In the genomic region with DNA sequence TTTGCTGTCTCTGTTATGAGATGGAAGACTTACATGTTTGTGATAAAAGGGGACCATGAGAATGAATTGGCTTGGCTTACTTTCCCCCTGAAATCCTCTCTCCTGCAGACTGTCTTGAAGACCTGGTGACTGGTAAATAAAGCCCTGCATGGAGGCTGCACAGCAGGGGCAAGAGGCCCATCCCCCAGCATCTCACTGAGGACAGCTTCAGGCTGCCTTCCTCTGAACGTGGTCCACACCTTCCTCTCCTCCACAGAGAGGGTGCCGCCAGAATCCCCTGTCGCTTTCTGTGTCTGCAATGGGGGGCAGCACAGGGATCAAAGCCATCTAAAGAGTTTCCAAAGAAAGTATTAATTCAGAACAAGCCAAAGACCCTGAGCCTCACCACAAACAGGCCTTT, we compare ENCODE assay signal across 1 cellular context.
TF ChIP-seq lines count a peak whose summit lies in the region.

No MANE protein-coding gene starts in this region.

TF ChIP-seq in K562, 482 proteins besides CTCF, POLR2A, EP300 and RAD21:
- TF ChIP-seq, protein P1, sequence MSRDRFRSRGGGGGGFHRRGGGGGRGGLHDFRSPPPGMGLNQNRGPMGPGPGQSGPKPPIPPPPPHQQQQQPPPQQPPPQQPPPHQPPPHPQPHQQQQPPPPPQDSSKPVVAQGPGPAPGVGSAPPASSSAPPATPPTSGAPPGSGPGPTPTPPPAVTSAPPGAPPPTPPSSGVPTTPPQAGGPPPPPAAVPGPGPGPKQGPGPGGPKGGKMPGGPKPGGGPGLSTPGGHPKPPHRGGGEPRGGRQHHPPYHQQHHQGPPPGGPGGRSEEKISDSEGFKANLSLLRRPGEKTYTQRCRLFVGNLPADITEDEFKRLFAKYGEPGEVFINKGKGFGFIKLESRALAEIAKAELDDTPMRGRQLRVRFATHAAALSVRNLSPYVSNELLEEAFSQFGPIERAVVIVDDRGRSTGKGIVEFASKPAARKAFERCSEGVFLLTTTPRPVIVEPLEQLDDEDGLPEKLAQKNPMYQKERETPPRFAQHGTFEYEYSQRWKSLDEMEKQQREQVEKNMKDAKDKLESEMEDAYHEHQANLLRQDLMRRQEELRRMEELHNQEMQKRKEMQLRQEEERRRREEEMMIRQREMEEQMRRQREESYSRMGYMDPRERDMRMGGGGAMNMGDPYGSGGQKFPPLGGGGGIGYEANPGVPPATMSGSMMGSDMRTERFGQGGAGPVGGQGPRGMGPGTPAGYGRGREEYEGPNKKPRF (IDR thresholded peaks at IDR 0.05; ENCODE audit: low read depth, low read length), result no peak
- TF ChIP-seq, protein P2, sequence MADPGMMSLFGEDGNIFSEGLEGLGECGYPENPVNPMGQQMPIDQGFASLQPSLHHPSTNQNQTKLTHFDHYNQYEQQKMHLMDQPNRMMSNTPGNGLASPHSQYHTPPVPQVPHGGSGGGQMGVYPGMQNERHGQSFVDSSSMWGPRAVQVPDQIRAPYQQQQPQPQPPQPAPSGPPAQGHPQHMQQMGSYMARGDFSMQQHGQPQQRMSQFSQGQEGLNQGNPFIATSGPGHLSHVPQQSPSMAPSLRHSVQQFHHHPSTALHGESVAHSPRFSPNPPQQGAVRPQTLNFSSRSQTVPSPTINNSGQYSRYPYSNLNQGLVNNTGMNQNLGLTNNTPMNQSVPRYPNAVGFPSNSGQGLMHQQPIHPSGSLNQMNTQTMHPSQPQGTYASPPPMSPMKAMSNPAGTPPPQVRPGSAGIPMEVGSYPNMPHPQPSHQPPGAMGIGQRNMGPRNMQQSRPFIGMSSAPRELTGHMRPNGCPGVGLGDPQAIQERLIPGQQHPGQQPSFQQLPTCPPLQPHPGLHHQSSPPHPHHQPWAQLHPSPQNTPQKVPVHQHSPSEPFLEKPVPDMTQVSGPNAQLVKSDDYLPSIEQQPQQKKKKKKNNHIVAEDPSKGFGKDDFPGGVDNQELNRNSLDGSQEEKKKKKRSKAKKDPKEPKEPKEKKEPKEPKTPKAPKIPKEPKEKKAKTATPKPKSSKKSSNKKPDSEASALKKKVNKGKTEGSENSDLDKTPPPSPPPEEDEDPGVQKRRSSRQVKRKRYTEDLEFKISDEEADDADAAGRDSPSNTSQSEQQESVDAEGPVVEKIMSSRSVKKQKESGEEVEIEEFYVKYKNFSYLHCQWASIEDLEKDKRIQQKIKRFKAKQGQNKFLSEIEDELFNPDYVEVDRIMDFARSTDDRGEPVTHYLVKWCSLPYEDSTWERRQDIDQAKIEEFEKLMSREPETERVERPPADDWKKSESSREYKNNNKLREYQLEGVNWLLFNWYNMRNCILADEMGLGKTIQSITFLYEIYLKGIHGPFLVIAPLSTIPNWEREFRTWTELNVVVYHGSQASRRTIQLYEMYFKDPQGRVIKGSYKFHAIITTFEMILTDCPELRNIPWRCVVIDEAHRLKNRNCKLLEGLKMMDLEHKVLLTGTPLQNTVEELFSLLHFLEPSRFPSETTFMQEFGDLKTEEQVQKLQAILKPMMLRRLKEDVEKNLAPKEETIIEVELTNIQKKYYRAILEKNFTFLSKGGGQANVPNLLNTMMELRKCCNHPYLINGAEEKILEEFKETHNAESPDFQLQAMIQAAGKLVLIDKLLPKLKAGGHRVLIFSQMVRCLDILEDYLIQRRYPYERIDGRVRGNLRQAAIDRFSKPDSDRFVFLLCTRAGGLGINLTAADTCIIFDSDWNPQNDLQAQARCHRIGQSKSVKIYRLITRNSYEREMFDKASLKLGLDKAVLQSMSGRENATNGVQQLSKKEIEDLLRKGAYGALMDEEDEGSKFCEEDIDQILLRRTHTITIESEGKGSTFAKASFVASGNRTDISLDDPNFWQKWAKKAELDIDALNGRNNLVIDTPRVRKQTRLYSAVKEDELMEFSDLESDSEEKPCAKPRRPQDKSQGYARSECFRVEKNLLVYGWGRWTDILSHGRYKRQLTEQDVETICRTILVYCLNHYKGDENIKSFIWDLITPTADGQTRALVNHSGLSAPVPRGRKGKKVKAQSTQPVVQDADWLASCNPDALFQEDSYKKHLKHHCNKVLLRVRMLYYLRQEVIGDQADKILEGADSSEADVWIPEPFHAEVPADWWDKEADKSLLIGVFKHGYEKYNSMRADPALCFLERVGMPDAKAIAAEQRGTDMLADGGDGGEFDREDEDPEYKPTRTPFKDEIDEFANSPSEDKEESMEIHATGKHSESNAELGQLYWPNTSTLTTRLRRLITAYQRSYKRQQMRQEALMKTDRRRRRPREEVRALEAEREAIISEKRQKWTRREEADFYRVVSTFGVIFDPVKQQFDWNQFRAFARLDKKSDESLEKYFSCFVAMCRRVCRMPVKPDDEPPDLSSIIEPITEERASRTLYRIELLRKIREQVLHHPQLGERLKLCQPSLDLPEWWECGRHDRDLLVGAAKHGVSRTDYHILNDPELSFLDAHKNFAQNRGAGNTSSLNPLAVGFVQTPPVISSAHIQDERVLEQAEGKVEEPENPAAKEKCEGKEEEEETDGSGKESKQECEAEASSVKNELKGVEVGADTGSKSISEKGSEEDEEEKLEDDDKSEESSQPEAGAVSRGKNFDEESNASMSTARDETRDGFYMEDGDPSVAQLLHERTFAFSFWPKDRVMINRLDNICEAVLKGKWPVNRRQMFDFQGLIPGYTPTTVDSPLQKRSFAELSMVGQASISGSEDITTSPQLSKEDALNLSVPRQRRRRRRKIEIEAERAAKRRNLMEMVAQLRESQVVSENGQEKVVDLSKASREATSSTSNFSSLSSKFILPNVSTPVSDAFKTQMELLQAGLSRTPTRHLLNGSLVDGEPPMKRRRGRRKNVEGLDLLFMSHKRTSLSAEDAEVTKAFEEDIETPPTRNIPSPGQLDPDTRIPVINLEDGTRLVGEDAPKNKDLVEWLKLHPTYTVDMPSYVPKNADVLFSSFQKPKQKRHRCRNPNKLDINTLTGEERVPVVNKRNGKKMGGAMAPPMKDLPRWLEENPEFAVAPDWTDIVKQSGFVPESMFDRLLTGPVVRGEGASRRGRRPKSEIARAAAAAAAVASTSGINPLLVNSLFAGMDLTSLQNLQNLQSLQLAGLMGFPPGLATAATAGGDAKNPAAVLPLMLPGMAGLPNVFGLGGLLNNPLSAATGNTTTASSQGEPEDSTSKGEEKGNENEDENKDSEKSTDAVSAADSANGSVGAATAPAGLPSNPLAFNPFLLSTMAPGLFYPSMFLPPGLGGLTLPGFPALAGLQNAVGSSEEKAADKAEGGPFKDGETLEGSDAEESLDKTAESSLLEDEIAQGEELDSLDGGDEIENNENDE (IDR thresholded peaks at IDR 0.05; ENCODE audit: low read depth, low read length), result no peak
- TF ChIP-seq ZNF431 (CRISPR knock-in tag; IDR thresholded peaks at IDR 0.05), result no peak
- TF ChIP-seq RBM22 (IDR thresholded peaks at IDR 0.05; ENCODE audit: low read depth, low read length, poor library complexity, severe bottlenecking), result no peak
- TF ChIP-seq LEF1 (IDR thresholded peaks at IDR 0.05), result no peak
- TF ChIP-seq MYBL2 (IDR thresholded peaks at IDR 0.05; ENCODE audit: low read depth), result no peak
- TF ChIP-seq MYBL2 (CRISPR knock-in tag; IDR thresholded peaks at IDR 0.05; ENCODE audit: borderline replicate concordance), result no peak
- TF ChIP-seq KHSRP (IDR thresholded peaks at IDR 0.05), result no peak
- no peak for TF ChIP-seq POLR2B (IDR thresholded peaks at IDR 0.05; ENCODE audit: low read depth, partially characterized antibody)
- no peak for TF ChIP-seq ZSCAN29 (IDR thresholded peaks at IDR 0.05)
- TF ChIP-seq, protein P3, sequence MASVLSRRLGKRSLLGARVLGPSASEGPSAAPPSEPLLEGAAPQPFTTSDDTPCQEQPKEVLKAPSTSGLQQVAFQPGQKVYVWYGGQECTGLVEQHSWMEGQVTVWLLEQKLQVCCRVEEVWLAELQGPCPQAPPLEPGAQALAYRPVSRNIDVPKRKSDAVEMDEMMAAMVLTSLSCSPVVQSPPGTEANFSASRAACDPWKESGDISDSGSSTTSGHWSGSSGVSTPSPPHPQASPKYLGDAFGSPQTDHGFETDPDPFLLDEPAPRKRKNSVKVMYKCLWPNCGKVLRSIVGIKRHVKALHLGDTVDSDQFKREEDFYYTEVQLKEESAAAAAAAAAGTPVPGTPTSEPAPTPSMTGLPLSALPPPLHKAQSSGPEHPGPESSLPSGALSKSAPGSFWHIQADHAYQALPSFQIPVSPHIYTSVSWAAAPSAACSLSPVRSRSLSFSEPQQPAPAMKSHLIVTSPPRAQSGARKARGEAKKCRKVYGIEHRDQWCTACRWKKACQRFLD (CRISPR knock-in tag; IDR thresholded peaks at IDR 0.05), result no peak
- no peak for TF ChIP-seq ZNF589 (CRISPR knock-in tag; IDR thresholded peaks at IDR 0.05; ENCODE audit: low read depth)
- TF ChIP-seq CXXC5 (CRISPR knock-in tag; IDR thresholded peaks at IDR 0.05), result no peak
- TF ChIP-seq, protein P4, sequence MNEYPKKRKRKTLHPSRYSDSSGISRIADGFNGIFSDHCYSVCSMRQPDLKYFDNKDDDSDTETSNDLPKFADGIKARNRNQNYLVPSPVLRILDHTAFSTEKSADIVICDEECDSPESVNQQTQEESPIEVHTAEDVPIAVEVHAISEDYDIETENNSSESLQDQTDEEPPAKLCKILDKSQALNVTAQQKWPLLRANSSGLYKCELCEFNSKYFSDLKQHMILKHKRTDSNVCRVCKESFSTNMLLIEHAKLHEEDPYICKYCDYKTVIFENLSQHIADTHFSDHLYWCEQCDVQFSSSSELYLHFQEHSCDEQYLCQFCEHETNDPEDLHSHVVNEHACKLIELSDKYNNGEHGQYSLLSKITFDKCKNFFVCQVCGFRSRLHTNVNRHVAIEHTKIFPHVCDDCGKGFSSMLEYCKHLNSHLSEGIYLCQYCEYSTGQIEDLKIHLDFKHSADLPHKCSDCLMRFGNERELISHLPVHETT (CRISPR knock-in tag; conservative IDR thresholded peaks at IDR 0.05 in 1 of 2, IDR thresholded peaks at IDR 0.05 in 1 of 2), result no peak
- no peak for TF ChIP-seq ZNF212 (CRISPR knock-in tag; IDR thresholded peaks at IDR 0.05)
